In the genomic region with DNA sequence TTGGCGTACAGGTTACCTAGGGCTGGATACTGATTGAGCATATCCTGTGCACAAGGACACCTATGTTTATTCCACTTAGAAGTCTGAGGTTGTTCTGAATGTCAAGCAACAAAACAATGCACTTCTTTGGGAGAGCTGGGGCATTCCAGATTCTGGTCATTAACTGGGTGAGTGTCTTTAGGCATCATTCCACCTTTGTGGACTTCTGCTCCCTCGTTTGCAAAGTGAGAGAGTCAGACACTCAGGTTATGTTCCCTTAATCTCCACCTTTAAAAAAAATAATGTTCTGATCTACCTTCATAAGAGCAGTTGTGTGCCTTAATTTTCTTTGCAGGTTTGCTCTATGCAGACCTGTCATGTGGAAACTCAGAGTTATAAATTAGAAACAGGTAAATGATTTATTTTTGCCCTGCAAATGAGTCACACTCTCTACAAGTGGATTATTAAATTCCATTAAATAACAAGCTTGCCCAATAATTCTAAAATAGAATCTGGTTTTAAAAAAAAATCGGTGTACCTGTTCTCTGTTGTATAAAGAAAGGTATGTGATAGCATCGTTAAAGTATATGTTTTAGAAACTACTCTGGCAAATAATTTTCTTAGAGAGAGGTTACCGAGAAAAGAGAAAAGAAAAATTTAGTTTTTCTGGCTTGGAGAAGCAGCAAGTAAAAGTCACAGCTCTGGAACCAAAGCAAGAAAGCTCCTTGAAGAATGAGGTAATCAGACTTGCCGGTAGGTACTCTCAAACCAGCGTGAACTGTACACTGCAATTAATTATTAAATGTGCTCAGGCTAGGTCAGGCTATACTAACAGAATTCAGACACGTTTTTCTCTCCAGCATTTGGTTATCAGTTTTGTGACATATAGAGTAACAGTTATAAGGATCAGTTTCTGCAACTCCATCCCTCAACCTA, we compare ENCODE assay signal across 17 cellular contexts.
DNase-seq lines count a peak whose midpoint lies in the region; ATAC-seq, FAIRE-seq and TF ChIP-seq lines count a peak whose summit lies in the region.
"Had no signal": no experiment of that assay in that cellular context is flagged by ENCODE, and none has a peak within 500 bp of the region (broad histone marks: within the 10 kb centered on the region; RNA-seq: fewer than 3 reads in every experiment).

No MANE protein-coding gene starts in this region.

- H3K9me3 ChIP-seq in thoracic aorta (no peaks in the 10 kb centered on the region), neural progenitor cell (ENCODE audit: low read depth) (no peaks in the 10 kb centered on the region)

- POLR2A ChIA-PET in T-cell (lab: Charles Lee) = no interaction called here

- CTCF ChIA-PET in T-cell (lab: Charles Lee) = no interaction called here

- H3K36me3 Mint-ChIP-seq in neural progenitor cell = peaks cover 13% of the 10 kb centered on the region
- H3K36me3 Mint-ChIP-seq in T-cell = no peaks in the 10 kb centered on the region

- peak; percentile 6 for DNase-seq in DMS53 (lab: John Stamatoyannopoulos, UW)
- no peak for DNase-seq in DMS53 treated with DMSO at 0.1 percent for 48 hours (lab: John Stamatoyannopoulos, UW; ENCODE audit: unreplicated experiment)
- peak; percentile 18 for DNase-seq in RCC 7860 (ENCODE audit: low spot score)
- DNase-seq in kidney tubule cell (ENCODE audit: low spot score) = peak; percentile 87
- no peak for DNase-seq in thoracic aorta (ENCODE audit: low spot score)
- DNase-seq in neural progenitor cell (ENCODE audit: low spot score) = no peak
- no peak for DNase-seq in T-cell
- no peak for DNase-seq in MV-4-11 (lab: John Stamatoyannopoulos, UW)
- DNase-seq: activated CD8-positive, alpha-beta T cell treated with anti-CD3 and anti-CD28 coated beads for 36 hours; activated effector memory CD4-positive, alpha-beta T cell treated with anti-CD3 and anti-CD28 coated beads, Interleukin-2, amount 50 U/mL, for 16 hours; CD4-positive, alpha-beta T cell; NCI-H345; stimulated activated naive CD4-positive, alpha-beta T cell had no signal

- peak; percentile 79 for FAIRE-seq in RCC 7860 (lab: Jason Lieb, UNC)
- FAIRE-seq: keratinocyte, TTC549 had no signal

- H3K27ac ChIP-seq in thoracic aorta (peak overlapping the region; percentile 36), neural progenitor cell (no peak overlapping the region)
- H3K27ac ChIP-seq: 22Rv1 had no signal

- H3K9me3 Mint-ChIP-seq in neural progenitor cell = no peaks in the 10 kb centered on the region
- no peaks in the 10 kb centered on the region for H3K9me3 Mint-ChIP-seq in T-cell
- H3K9me3 Mint-ChIP-seq: activated CD8-positive, alpha-beta T cell treated with anti-CD3 and anti-CD28 coated beads for 36 hours; CD4-positive, alpha-beta T cell; neural crest cell had no signal

- no peak overlapping the region for H2AFZ ChIP-seq in neural progenitor cell (replicated peaks)

- no peaks in the 10 kb centered on the region for H3K79me2 ChIP-seq in neural progenitor cell (ENCODE audit: low read depth)

- peaks cover 32% of the 10 kb centered on the region for H3K4me1 Mint-ChIP-seq in neural progenitor cell
- no peaks in the 10 kb centered on the region for H3K4me1 Mint-ChIP-seq in T-cell

- H3K4me3 Mint-ChIP-seq in neural progenitor cell (no peak overlapping the region), T-cell (no peak overlapping the region)
- H3K4me3 Mint-ChIP-seq: activated CD8-positive, alpha-beta T cell treated with anti-CD3 and anti-CD28 coated beads for 36 hours; CD4-positive, alpha-beta T cell; neural crest cell had no signal

- H4K20me1 ChIP-seq in neural progenitor cell (ENCODE audit: low read depth) = no peaks in the 10 kb centered on the region

- H3K27me3 Mint-ChIP-seq in neural progenitor cell (ENCODE audit: insufficient read depth, low read depth) (no peaks in the 10 kb centered on the region), T-cell (peaks cover 5 to 12% of the 10 kb centered on the region in 2 donors)

- H3K4me2 ChIP-seq in neural progenitor cell = no peak overlapping the region

- H3K36me3 ChIP-seq in thoracic aorta (no peaks in the 10 kb centered on the region), neural progenitor cell (no peaks in the 10 kb centered on the region)

- ATAC-seq in thoracic aorta (ENCODE audit: insufficient number of reproducible peaks, low FRiP score, low read depth) (no peak), T-cell (replicated peaks in 1 of 4) (no peak)
- ATAC-seq: activated CD8-positive, alpha-beta T cell treated with anti-CD3 and anti-CD28 coated beads for 36 hours had no signal

- H3K27ac Mint-ChIP-seq in neural progenitor cell (no peak overlapping the region), T-cell (no peak overlapping the region)
- H3K27ac Mint-ChIP-seq: activated CD8-positive, alpha-beta T cell treated with anti-CD3 and anti-CD28 coated beads for 36 hours; CD4-positive, alpha-beta T cell had no signal

- H3K27me3 ChIP-seq in thoracic aorta (replicated peaks; ENCODE audit: insufficient read depth) (no peaks in the 10 kb centered on the region), neural progenitor cell (no peaks in the 10 kb centered on the region)

- H3K4me1 ChIP-seq in thoracic aorta (ENCODE audit: control insufficient read depth in 1 of 2, low read depth in 2 of 2) (peaks cover 14 to 64% of the 10 kb centered on the region in 2 donors), neural progenitor cell (peaks cover 12% of the 10 kb centered on the region)

- no peaks in the 10 kb centered on the region for H3F3A ChIP-seq in neural progenitor cell (ENCODE audit: low read depth)

- H3K4me3 ChIP-seq in thoracic aorta (peak overlapping the region; percentile 35), neural progenitor cell (no peak overlapping the region)

- H3K9ac ChIP-seq in neural progenitor cell = no peak overlapping the region

- TF ChIP-seq CTCF in thoracic aorta (IDR thresholded peaks at IDR 0.05) (no peak), neural progenitor cell (IDR thresholded peaks at IDR 0.05) (no peak)

Comparison
In these comparisons a context has a peak if more than half of its experiments do, and no peak if none do; other contexts are left out.
1. DNase-seq: peak in DMS53 (single experiment), RCC 7860 (single experiment) and kidney tubule cell (single experiment); none in DMS53 treated with DMSO at 0.1 percent for 48 hours (single experiment), thoracic aorta (single experiment), neural progenitor cell (single experiment), T-cell (0 of 34) and MV-4-11 (single experiment).